Comparison of ENCODE assay signal across 11 cellular contexts in genomic region chr3:120420855-120421570, GRCh38. TPM values are rescaled to one million over a fixed set of nuclear protein-coding genes. Genes with fewer than 3 reads are reported as not detected.
DNase-seq lines count a peak whose midpoint lies in the region; ATAC-seq and TF ChIP-seq lines count a peak whose summit lies in the region.
"Had no signal": no experiment of that assay in that cellular context is flagged by ENCODE, and none has a peak within 500 bp of the region (broad histone marks: within the 10 kb centered on the region; RNA-seq: fewer than 3 reads in every experiment).

No MANE protein-coding gene starts in this region.

- no peaks in the 10 kb centered on the region for H3K27me3 ChIP-seq in stomach

- no peaks in the 10 kb centered on the region for H3K36me3 ChIP-seq in stomach

- intact Hi-C loops in stomach (cut with DNase I; ENCODE audit: low total_unique reads), result loop anchor here (5.0 to 10.0 kb wide), 2 partner anchors 134 to 174 kb away; no protein-coding TSS in a partner anchor

- peaks cover 16% of the 10 kb centered on the region for H3K27me3 Mint-ChIP-seq in stimulated activated memory B cell treated with anti-CD40 and anti-IgM and Interleukin-4, amounts not matched to agents 10 μg/mL and 1 μg/mL and 100 μg/mL, for 72 hours

- peaks cover 18 to 86% (median 50%) of the 10 kb centered on the region in 4 donors for H3K4me1 ChIP-seq in stomach

- peak; percentile 89 for TF ChIP-seq EP300 in stomach (IDR thresholded peaks at IDR 0.05)

- no peak overlapping the region for H3K27ac Mint-ChIP-seq in stimulated activated memory B cell treated with anti-CD40 and anti-IgM and Interleukin-4, amounts not matched to agents 10 μg/mL and 1 μg/mL and 100 μg/mL, for 72 hours

- TF ChIP-seq POLR2A in stomach (IDR thresholded peaks at IDR 0.05), result no peak

- peak; percentile 41 for DNase-seq in HCEC 1CT
- peak in 2 of 61 donors; percentile 9 to 12 for DNase-seq in caudate nucleus (lab: John Stamatoyannopoulos, UW)
- DNase-seq in iPS-NIHi7 (ENCODE audit: extremely low spot score), result peak; percentile 23
- DNase-seq in stomach, result no peak
- no peak for DNase-seq in effector CD4-positive, alpha-beta T cell
- DNase-seq in NCI-H526 (lab: John Stamatoyannopoulos, UW), result no peak
- DNase-seq: DMS79 treated with DMSO at 0.1 percent for 48 hours, SIG-M5 had no signal

- peak in 1 of 7 experiments; percentile 7 for TF ChIP-seq CTCF in stomach (IDR thresholded peaks at IDR 0.05)

- ATAC-seq in GM18858 (IDR thresholded peaks at IDR 0.05; ENCODE audit: unreplicated experiment), result no peak
- ATAC-seq in stimulated activated memory B cell treated with anti-CD40 and anti-IgM and Interleukin-4, amounts not matched to agents 10 μg/mL and 1 μg/mL and 100 μg/mL, for 72 hours, result no peak

- H3K4me1 Mint-ChIP-seq in stimulated activated memory B cell treated with anti-CD40 and anti-IgM and Interleukin-4, amounts not matched to agents 10 μg/mL and 1 μg/mL and 100 μg/mL, for 72 hours, result peaks cover 16% of the 10 kb centered on the region

- H3K9me3 ChIP-seq in stomach, result no peaks in the 10 kb centered on the region

- H3K27ac ChIP-seq in caudate nucleus (ENCODE audit: low read depth, low read length), result peak overlapping the region; percentile 58
- H3K27ac ChIP-seq in stomach, result peak overlapping the region in 4 of 5 donors; percentile 60 to 83 (median 64)
- H3K27ac ChIP-seq: epithelial cell of prostate had no signal

- no peaks in the 10 kb centered on the region for H3K9me3 Mint-ChIP-seq in stimulated activated memory B cell treated with anti-CD40 and anti-IgM and Interleukin-4, amounts not matched to agents 10 μg/mL and 1 μg/mL and 100 μg/mL, for 72 hours

- H3K4me3 ChIP-seq in stomach, result no peak overlapping the region

- H3K36me3 Mint-ChIP-seq in stimulated activated memory B cell treated with anti-CD40 and anti-IgM and Interleukin-4, amounts not matched to agents 10 μg/mL and 1 μg/mL and 100 μg/mL, for 72 hours, result no peaks in the 10 kb centered on the region

- H3K4me3 Mint-ChIP-seq in stimulated activated memory B cell treated with anti-CD40 and anti-IgM and Interleukin-4, amounts not matched to agents 10 μg/mL and 1 μg/mL and 100 μg/mL, for 72 hours, result no peak overlapping the region

- WGBS in stomach, 5 donors, result 28 to 43% (median 38%) methylated on average over 6 of the region's 6 CpGs

RNA-seq across cellular contexts. Expression of gene FSTL1, which starts 29.8 kb away (rescaled TPM):
- 100 to 1,000 TPM in 4 of 5 donors, 10 to 100 TPM in 1; 89.2 to 946 (median 117) TPM for total RNA-seq in stomach
- 10 to 100 TPM; 14.2 to 20.4 (median 15.8) TPM for polyA plus RNA-seq in stomach

Comparison
In these comparisons a context has a peak if more than half of its experiments do, and no peak if none do; other contexts are left out.
1. DNase-seq: peak in HCEC 1CT (single experiment) and iPS-NIHi7 (single experiment); none in stomach (single experiment), effector CD4-positive, alpha-beta T cell (single experiment) and NCI-H526 (0 of 2).